21 cellular contexts compared by ENCODE assay signal in genomic region chr14:52318057-52318456, GRCh38. TPM values are rescaled to one million over a fixed set of nuclear protein-coding genes. Genes with fewer than 3 reads are reported as not detected.
DNase-seq lines count a peak whose midpoint lies in the region; ATAC-seq and TF ChIP-seq lines count a peak whose summit lies in the region.
"Had no signal": no experiment of that assay in that cellular context is flagged by ENCODE, and none has a peak within 500 bp of the region (broad histone marks: within the 10 kb centered on the region; RNA-seq: fewer than 3 reads in every experiment).

No MANE protein-coding gene starts in this region.

- peaks cover 94% of the 10 kb centered on the region for H3K36me3 Mint-ChIP-seq in activated CD8-positive, alpha-beta memory T cell treated with anti-CD3 and anti-CD28 coated beads, Interleukin-2, amount 10 ng/mL, durations not matched to agents 7 days and 5 days
- H3K36me3 Mint-ChIP-seq in GM23338 (ENCODE audit: low read depth): peaks cover 18% of the 10 kb centered on the region

- H3K36me3 ChIP-seq in spleen: no peaks in the 10 kb centered on the region
- no peaks in the 10 kb centered on the region for H3K36me3 ChIP-seq in WERI-Rb-1
- peaks cover 3% of the 10 kb centered on the region; the same call in 1 of the 2 replicates for H3K36me3 ChIP-seq in GM23338 (ENCODE audit: insufficient read depth)
- H3K36me3 ChIP-seq: prostate gland, thoracic aorta had no signal

- H3K9me3 Mint-ChIP-seq in activated CD8-positive, alpha-beta memory T cell treated with anti-CD3 and anti-CD28 coated beads, Interleukin-2, amount 10 ng/mL, durations not matched to agents 7 days and 5 days (ENCODE audit: low read depth): peaks cover 13% of the 10 kb centered on the region
- peaks cover 27% of the 10 kb centered on the region for H3K9me3 Mint-ChIP-seq in GM23338

- H3K4me3 ChIP-seq in WI38 (ENCODE audit: low read depth, low read length) (peak overlapping the region; percentile 79), epithelial cell of proximal tubule (ENCODE audit: low read depth, low read length) (peak overlapping the region; percentile 95), spleen (peak overlapping the region in 3 of 8 donors; percentile 62 to 82 (median 67)), WERI-Rb-1 (ENCODE audit: low read depth, low read length) (no peak overlapping the region), GM23338 (no peak overlapping the region)
- H3K4me3 ChIP-seq: A549, body of pancreas, prostate gland, SK-N-MC, thoracic aorta had no signal

- no peak overlapping the region for H2AFZ ChIP-seq in GM23338

- no peak overlapping the region for H3K4me2 ChIP-seq in GM23338
- H3K4me2 ChIP-seq: A549 had no signal

- H3K9me2 ChIP-seq in GM23338 (ENCODE audit: insufficient read depth): peaks cover 7% of the 10 kb centered on the region; the same call in 1 of the 2 replicates

- H3K27me3 Mint-ChIP-seq in activated CD8-positive, alpha-beta memory T cell treated with anti-CD3 and anti-CD28 coated beads, Interleukin-2, amount 10 ng/mL, durations not matched to agents 7 days and 5 days: no peaks in the 10 kb centered on the region
- peaks cover 39% of the 10 kb centered on the region for H3K27me3 Mint-ChIP-seq in GM23338 (ENCODE audit: insufficient read depth, low read depth, poor library complexity)

- WGBS in spleen, 5 donors: 27 to 44% (median 34%) methylated on average over 2 of the region's 2 CpGs

- no peak for DNase-seq in activated CD8-positive, alpha-beta memory T cell treated with anti-CD3 and anti-CD28 coated beads, Interleukin-2, amount 10 ng/mL, durations not matched to agents 7 days and 5 days
- no peak for DNase-seq in activated CD8-positive, alpha-beta memory T cell treated with anti-CD3 and anti-CD28 coated beads, Interleukin-2, amount 50 U/mL, for 4 hours
- no peak for DNase-seq in epithelial cell of proximal tubule (ENCODE audit: low read depth)
- DNase-seq in spleen: no peak
- no peak for DNase-seq in WERI-Rb-1
- DNase-seq in NCI-H2029 treated with DMSO at 0.1 percent for 48 hours (lab: John Stamatoyannopoulos, UW): no peak
- DNase-seq in GM23338 (ENCODE audit: low spot score): no peak
- DNase-seq: body of pancreas, Calu3, hypothalamus, left colon, NCI-H187 treated with DMSO at 0.1 percent for 48 hours, NCI-H510A treated with DMSO at 0.1 percent for 48 hours had no signal

- H3F3A ChIP-seq in GM23338 (replicated peaks; ENCODE audit: low read depth): no peaks in the 10 kb centered on the region; the same call in 1 of the 2 replicates

- no peak for TF ChIP-seq CTCF in WI38 (IDR thresholded peaks at IDR 0.05; ENCODE audit: low read depth, low read length)
- TF ChIP-seq CTCF in epithelial cell of proximal tubule (conservative IDR thresholded peaks at IDR 0.05; ENCODE audit: low read depth, low read length): no peak
- TF ChIP-seq CTCF in spleen (IDR thresholded peaks at IDR 0.05 in 8 of 11, conservative IDR thresholded peaks at IDR 0.05 in 3 of 11): no peak
- no peak for TF ChIP-seq CTCF in WERI-Rb-1 (IDR thresholded peaks at IDR 0.05; ENCODE audit: low read depth, low read length)
- no peak for TF ChIP-seq CTCF in GM23338 (conservative IDR thresholded peaks at IDR 0.05; ENCODE audit: low read depth in 2 of 2)

- H3K27me3 ChIP-seq in spleen (replicated peaks in 1 of 7) (peaks cover 0 to 51% (median 24%) of the 10 kb centered on the region in 7 donors), WERI-Rb-1 (ENCODE audit: insufficient read depth, low read depth, severe bottlenecking) (peaks cover 5% of the 10 kb centered on the region), GM23338 (ENCODE audit: insufficient read depth) (peaks cover 50% of the 10 kb centered on the region)

- H3K79me2 ChIP-seq in GM23338 (replicated peaks; ENCODE audit: insufficient read depth): no peaks in the 10 kb centered on the region

- H3K4me3 Mint-ChIP-seq in activated CD8-positive, alpha-beta memory T cell treated with anti-CD3 and anti-CD28 coated beads, Interleukin-2, amount 10 ng/mL, durations not matched to agents 7 days and 5 days: peak overlapping the region; percentile 100
- H3K4me3 Mint-ChIP-seq in GM23338: no peak overlapping the region

- intact Hi-C loops in spleen (cut with DNase I; ENCODE audit: low total_unique reads): no loop called here

- H3K4me1 Mint-ChIP-seq in activated CD8-positive, alpha-beta memory T cell treated with anti-CD3 and anti-CD28 coated beads, Interleukin-2, amount 10 ng/mL, durations not matched to agents 7 days and 5 days: peaks cover 59% of the 10 kb centered on the region
- H3K4me1 Mint-ChIP-seq in GM23338: peaks cover 20% of the 10 kb centered on the region

- no peak for TF ChIP-seq POLR2A in spleen (IDR thresholded peaks at IDR 0.05)

- CTCF ChIA-PET in activated CD8-positive, alpha-beta memory T cell treated with anti-CD3 and anti-CD28 coated beads, Interleukin-2, amount 10 ng/mL, durations not matched to agents 7 days and 5 days (lab: Charles Lee): interaction anchor here (1.0 to 7.5 kb wide), 7 partner anchors 9 to 104 kb away, joined by 3 to 52 read pairs (median 5); no protein-coding TSS in a partner anchor

- peak overlapping the region; percentile 99 for H3K27ac Mint-ChIP-seq in activated CD8-positive, alpha-beta memory T cell treated with anti-CD3 and anti-CD28 coated beads, Interleukin-2, amount 10 ng/mL, durations not matched to agents 7 days and 5 days
- H3K27ac Mint-ChIP-seq in GM23338: no peak overlapping the region

- ATAC-seq in activated CD8-positive, alpha-beta memory T cell treated with anti-CD3 and anti-CD28 coated beads, Interleukin-2, amount 10 ng/mL, durations not matched to agents 7 days and 5 days: no peak
- no peak for ATAC-seq in GM23338
- ATAC-seq: A549, body of pancreas, left colon had no signal

- H4K20me1 ChIP-seq in GM23338 (replicated peaks; ENCODE audit: insufficient read depth): no peaks in the 10 kb centered on the region; the same call in 1 of the 2 replicates

- H3K9me3 ChIP-seq in spleen (peaks cover 0 to 24% (median 20%) of the 10 kb centered on the region in 8 donors), WERI-Rb-1 (ENCODE audit: severe bottlenecking) (peaks cover 1% of the 10 kb centered on the region)
- H3K9me3 ChIP-seq: A549, body of pancreas, prostate gland, thoracic aorta had no signal

- H3K4me1 ChIP-seq in spleen: peaks cover 8 to 77% (median 47%) of the 10 kb centered on the region in 6 donors
- H3K4me1 ChIP-seq in GM23338 (ENCODE audit: insufficient read depth): peaks cover 26% of the 10 kb centered on the region
- H3K4me1 ChIP-seq: A549, prostate gland had no signal

- H3K27ac ChIP-seq in spleen: peak overlapping the region in 5 of 8 donors; percentile 14 to 92 (median 89)
- no peak overlapping the region for H3K27ac ChIP-seq in WERI-Rb-1
- no peak overlapping the region for H3K27ac ChIP-seq in GM23338 (ENCODE audit: low read depth)
- H3K27ac ChIP-seq: A549, body of pancreas, SK-N-MC, thoracic aorta had no signal

TF ChIP-seq in GM23338, 12 proteins besides CTCF, POLR2A, EP300 and RAD21 (continues in another document):
- TF ChIP-seq CREB1 (CRISPR knock-in tag; IDR thresholded peaks at IDR 0.05; ENCODE audit: low read depth): no peak
- no peak for TF ChIP-seq STAT1 (IDR thresholded peaks at IDR 0.05; ENCODE audit: unreplicated experiment)
- TF ChIP-seq ETS1 (IDR thresholded peaks at IDR 0.05): no peak
- no peak for TF ChIP-seq ZNF331 (CRISPR knock-in tag; IDR thresholded peaks at IDR 0.05; ENCODE audit: low read depth)
- TF ChIP-seq POLR2AphosphoS5 (IDR thresholded peaks at IDR 0.05; ENCODE audit: low read depth): no peak

RNA-seq across cellular contexts. Expression of gene PTGER2, which starts 3.9 kb away (rescaled TPM):
- total RNA-seq in activated CD8-positive, alpha-beta memory T cell treated with anti-CD3 and anti-CD28 coated beads, Interleukin-2, amount 10 ng/mL, durations not matched to agents 7 days and 5 days: 100 to 1,000 TPM in 1 of 2 experiments, 10 to 100 TPM in 1; 97.6 to 117 TPM
- total RNA-seq in epithelial cell of proximal tubule (2.2 TPM in 2 replicates), spleen (10 to 100 TPM; 13.2 to 44.7 (median 16.2) TPM)
- polyA plus RNA-seq in spleen (1 to 10 TPM; 1.5 to 3.0 (median 2.8) TPM), GM23338 (2016; fragmentation: Nextera tagmentation; extraction: Ambion mirVana) (1.3 and 1.9 TPM in 2 replicates)
- 1.2 and 1.3 TPM in 2 replicates for total RNA-seq in GM23338 (2014; rRNA removed; shearing (Covaris generic))
- total RNA-seq: Calu3, dermis microvascular lymphatic vessel endothelial cell, OCI-LY7 had no signal

RNA-seq across cellular contexts. Expression of gene PTGDR, which starts 50.6 kb away (rescaled TPM):
- 1 to 10 TPM in 1 of 2 experiments, under 1 TPM in 1; 0.07 to 1.7 TPM for total RNA-seq in activated CD8-positive, alpha-beta memory T cell treated with anti-CD3 and anti-CD28 coated beads, Interleukin-2, amount 10 ng/mL, durations not matched to agents 7 days and 5 days
- total RNA-seq in epithelial cell of proximal tubule (not detected in 2 replicates), spleen (10 to 100 TPM in 6 of 7 donors, 1 to 10 TPM in 1; 7.5 to 20.5 (median 10.9) TPM)
- polyA plus RNA-seq in spleen (1 to 10 TPM in 1 of 3 donors, under 1 TPM in 2; 0.67 to 1.4 (median 0.88) TPM), GM23338 (2016; fragmentation: Nextera tagmentation; extraction: Ambion mirVana) (0.06 TPM in 1 of 2 replicates, not detected in the other)
- 0.23 TPM in 1 of 2 replicates, not detected in the other for total RNA-seq in GM23338 (2014; rRNA removed; shearing (Covaris generic))
- total RNA-seq: Calu3, dermis microvascular lymphatic vessel endothelial cell, M059J, OCI-LY7 had no signal
- polyA plus RNA-seq: A549 had no signal

Comparison
In these comparisons a context has a peak if more than half of its experiments do, and no peak if none do; other contexts are left out.
1. H3K4me3 ChIP-seq: peak in WI38 (single experiment) and epithelial cell of proximal tubule (single experiment); none in WERI-Rb-1 (single experiment) and GM23338 (single experiment).
2. H3K27ac ChIP-seq: peak in spleen (5 of 8); none in WERI-Rb-1 (single experiment) and GM23338 (single experiment).